Comparison of ENCODE assay signal across 1 cellular context in genomic region chr3:9912294-9912935, GRCh38.
A peak's percentile ranks its signal among the peaks of the same experiment; 100 is the strongest.
TF ChIP-seq lines count a peak whose summit lies in the region.

No MANE protein-coding gene starts in this region.

TF ChIP-seq in K562, 482 proteins besides CTCF, POLR2A, EP300 and RAD21 (continued from another document and continues in another):
- TF ChIP-seq ZNF398 (CRISPR knock-in tag; IDR thresholded peaks at IDR 0.05), result no peak
- no peak for TF ChIP-seq ZNF121 (CRISPR knock-in tag; conservative IDR thresholded peaks at IDR 0.05)
- no peak for TF ChIP-seq ZNF165 (CRISPR knock-in tag; IDR thresholded peaks at IDR 0.05; ENCODE audit: borderline replicate concordance)
- no peak for TF ChIP-seq ATF1 (CRISPR knock-in tag; IDR thresholded peaks at IDR 0.05)
- TF ChIP-seq ATF1 (tag; IDR thresholded peaks at IDR 0.05), result peak; percentile 39; the same call in 1 of the 2 replicates
- no peak for TF ChIP-seq E4F1 (CRISPR knock-in tag; IDR thresholded peaks at IDR 0.05; ENCODE audit: borderline replicate concordance)
- TF ChIP-seq NR1H2 (CRISPR knock-in tag; IDR thresholded peaks at IDR 0.05), result no peak
- TF ChIP-seq THAP12 (CRISPR knock-in tag; IDR thresholded peaks at IDR 0.05), result no peak
- TF ChIP-seq ZFP30 (CRISPR knock-in tag; IDR thresholded peaks at IDR 0.05; ENCODE audit: borderline replicate concordance), result no peak
- no peak for TF ChIP-seq ZNF347 (CRISPR knock-in tag; IDR thresholded peaks at IDR 0.05; ENCODE audit: low read depth)
- TF ChIP-seq NCOR1 (IDR thresholded peaks at IDR 0.05), result no peak
- TF ChIP-seq SOX6 (IDR thresholded peaks at IDR 0.05), result peak; percentile 58
- TF ChIP-seq MYNN (IDR thresholded peaks at IDR 0.05), result no peak
- no peak for TF ChIP-seq MYNN (CRISPR knock-in tag; IDR thresholded peaks at IDR 0.05)
- TF ChIP-seq NRF1 (conservative IDR thresholded peaks at IDR 0.05 in 1 of 2, IDR thresholded peaks at IDR 0.05 in 1 of 2), result no peak
- no peak for TF ChIP-seq ZNF431 (CRISPR knock-in tag; IDR thresholded peaks at IDR 0.05)
- TF ChIP-seq ZNF197 (CRISPR knock-in tag; IDR thresholded peaks at IDR 0.05; ENCODE audit: low read depth), result no peak
- TF ChIP-seq CC2D1A (IDR thresholded peaks at IDR 0.05), result no peak; the same call in 1 of the 2 replicates
- TF ChIP-seq ESRRA (IDR thresholded peaks at IDR 0.05; ENCODE audit: borderline replicate concordance, low read depth), result peak; percentile 86; the same call in 1 of the 2 replicates
- 0 out of 4 replicates have a peak, but pooled peaks of 1 of the 2 experiments have one; percentile 48 for TF ChIP-seq ZNF639 (CRISPR knock-in tag; conservative IDR thresholded peaks at IDR 0.05 in 1 of 2, IDR thresholded peaks at IDR 0.05 in 1 of 2)
- TF ChIP-seq, protein P1, sequence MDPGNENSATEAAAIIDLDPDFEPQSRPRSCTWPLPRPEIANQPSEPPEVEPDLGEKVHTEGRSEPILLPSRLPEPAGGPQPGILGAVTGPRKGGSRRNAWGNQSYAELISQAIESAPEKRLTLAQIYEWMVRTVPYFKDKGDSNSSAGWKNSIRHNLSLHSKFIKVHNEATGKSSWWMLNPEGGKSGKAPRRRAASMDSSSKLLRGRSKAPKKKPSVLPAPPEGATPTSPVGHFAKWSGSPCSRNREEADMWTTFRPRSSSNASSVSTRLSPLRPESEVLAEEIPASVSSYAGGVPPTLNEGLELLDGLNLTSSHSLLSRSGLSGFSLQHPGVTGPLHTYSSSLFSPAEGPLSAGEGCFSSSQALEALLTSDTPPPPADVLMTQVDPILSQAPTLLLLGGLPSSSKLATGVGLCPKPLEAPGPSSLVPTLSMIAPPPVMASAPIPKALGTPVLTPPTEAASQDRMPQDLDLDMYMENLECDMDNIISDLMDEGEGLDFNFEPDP (CRISPR knock-in tag; IDR thresholded peaks at IDR 0.05), result no peak
- no peak for TF ChIP-seq MEIS2 (IDR thresholded peaks at IDR 0.05; ENCODE audit: partially characterized antibody)
- TF ChIP-seq, protein P2, sequence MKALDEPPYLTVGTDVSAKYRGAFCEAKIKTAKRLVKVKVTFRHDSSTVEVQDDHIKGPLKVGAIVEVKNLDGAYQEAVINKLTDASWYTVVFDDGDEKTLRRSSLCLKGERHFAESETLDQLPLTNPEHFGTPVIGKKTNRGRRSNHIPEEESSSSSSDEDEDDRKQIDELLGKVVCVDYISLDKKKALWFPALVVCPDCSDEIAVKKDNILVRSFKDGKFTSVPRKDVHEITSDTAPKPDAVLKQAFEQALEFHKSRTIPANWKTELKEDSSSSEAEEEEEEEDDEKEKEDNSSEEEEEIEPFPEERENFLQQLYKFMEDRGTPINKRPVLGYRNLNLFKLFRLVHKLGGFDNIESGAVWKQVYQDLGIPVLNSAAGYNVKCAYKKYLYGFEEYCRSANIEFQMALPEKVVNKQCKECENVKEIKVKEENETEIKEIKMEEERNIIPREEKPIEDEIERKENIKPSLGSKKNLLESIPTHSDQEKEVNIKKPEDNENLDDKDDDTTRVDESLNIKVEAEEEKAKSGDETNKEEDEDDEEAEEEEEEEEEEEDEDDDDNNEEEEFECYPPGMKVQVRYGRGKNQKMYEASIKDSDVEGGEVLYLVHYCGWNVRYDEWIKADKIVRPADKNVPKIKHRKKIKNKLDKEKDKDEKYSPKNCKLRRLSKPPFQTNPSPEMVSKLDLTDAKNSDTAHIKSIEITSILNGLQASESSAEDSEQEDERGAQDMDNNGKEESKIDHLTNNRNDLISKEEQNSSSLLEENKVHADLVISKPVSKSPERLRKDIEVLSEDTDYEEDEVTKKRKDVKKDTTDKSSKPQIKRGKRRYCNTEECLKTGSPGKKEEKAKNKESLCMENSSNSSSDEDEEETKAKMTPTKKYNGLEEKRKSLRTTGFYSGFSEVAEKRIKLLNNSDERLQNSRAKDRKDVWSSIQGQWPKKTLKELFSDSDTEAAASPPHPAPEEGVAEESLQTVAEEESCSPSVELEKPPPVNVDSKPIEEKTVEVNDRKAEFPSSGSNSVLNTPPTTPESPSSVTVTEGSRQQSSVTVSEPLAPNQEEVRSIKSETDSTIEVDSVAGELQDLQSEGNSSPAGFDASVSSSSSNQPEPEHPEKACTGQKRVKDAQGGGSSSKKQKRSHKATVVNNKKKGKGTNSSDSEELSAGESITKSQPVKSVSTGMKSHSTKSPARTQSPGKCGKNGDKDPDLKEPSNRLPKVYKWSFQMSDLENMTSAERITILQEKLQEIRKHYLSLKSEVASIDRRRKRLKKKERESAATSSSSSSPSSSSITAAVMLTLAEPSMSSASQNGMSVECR (CRISPR knock-in tag; IDR thresholded peaks at IDR 0.05), result no peak
- TF ChIP-seq FOXM1 (IDR thresholded peaks at IDR 0.05; ENCODE audit: low read depth), result no peak
- TF ChIP-seq FOXM1 (CRISPR knock-in tag; IDR thresholded peaks at IDR 0.05; ENCODE audit: low read depth), result no peak
- no peak for TF ChIP-seq SIRT6 (IDR thresholded peaks at IDR 0.05; ENCODE audit: low read depth, low read length)
- TF ChIP-seq, protein P3, sequence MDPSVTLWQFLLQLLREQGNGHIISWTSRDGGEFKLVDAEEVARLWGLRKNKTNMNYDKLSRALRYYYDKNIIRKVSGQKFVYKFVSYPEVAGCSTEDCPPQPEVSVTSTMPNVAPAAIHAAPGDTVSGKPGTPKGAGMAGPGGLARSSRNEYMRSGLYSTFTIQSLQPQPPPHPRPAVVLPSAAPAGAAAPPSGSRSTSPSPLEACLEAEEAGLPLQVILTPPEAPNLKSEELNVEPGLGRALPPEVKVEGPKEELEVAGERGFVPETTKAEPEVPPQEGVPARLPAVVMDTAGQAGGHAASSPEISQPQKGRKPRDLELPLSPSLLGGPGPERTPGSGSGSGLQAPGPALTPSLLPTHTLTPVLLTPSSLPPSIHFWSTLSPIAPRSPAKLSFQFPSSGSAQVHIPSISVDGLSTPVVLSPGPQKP (CRISPR knock-in tag; IDR thresholded peaks at IDR 0.05), result no peak
- no peak for TF ChIP-seq ESRRB (CRISPR knock-in tag; IDR thresholded peaks at IDR 0.05; ENCODE audit: borderline replicate concordance)
- peak; percentile 53; the same call in 1 of the 2 replicates for TF ChIP-seq MAX (CRISPR knock-in tag; IDR thresholded peaks at IDR 0.05)
- peak; percentile 61 for TF ChIP-seq SMARCC2 (IDR thresholded peaks at IDR 0.05; ENCODE audit: low read depth)
- peak; percentile 75; the same call in 1 of the 2 replicates for TF ChIP-seq SMARCE1 (IDR thresholded peaks at IDR 0.05)
- TF ChIP-seq, protein P4, sequence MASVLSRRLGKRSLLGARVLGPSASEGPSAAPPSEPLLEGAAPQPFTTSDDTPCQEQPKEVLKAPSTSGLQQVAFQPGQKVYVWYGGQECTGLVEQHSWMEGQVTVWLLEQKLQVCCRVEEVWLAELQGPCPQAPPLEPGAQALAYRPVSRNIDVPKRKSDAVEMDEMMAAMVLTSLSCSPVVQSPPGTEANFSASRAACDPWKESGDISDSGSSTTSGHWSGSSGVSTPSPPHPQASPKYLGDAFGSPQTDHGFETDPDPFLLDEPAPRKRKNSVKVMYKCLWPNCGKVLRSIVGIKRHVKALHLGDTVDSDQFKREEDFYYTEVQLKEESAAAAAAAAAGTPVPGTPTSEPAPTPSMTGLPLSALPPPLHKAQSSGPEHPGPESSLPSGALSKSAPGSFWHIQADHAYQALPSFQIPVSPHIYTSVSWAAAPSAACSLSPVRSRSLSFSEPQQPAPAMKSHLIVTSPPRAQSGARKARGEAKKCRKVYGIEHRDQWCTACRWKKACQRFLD (CRISPR knock-in tag; IDR thresholded peaks at IDR 0.05), result no peak
- no peak for TF ChIP-seq TARDBP (IDR thresholded peaks at IDR 0.05)
- no peak for TF ChIP-seq TRIM28 (IDR thresholded peaks at IDR 0.05)
- TF ChIP-seq ILK (tag; IDR thresholded peaks at IDR 0.05; ENCODE audit: borderline replicate concordance, low read depth), result no peak
- no peak for TF ChIP-seq RBM14 (IDR thresholded peaks at IDR 0.05; ENCODE audit: borderline replicate concordance, insufficient read depth, low read depth, low read length)
- TF ChIP-seq RCOR1 (IDR thresholded peaks at IDR 0.05; ENCODE audit: borderline replicate concordance in 1 of 2, low read depth in 2 of 2, low read length in 2 of 2), result peak in 1 of 2 experiments; percentile 61; a peak in 2 of 4 replicates
- TF ChIP-seq CREM (IDR thresholded peaks at IDR 0.05; ENCODE audit: low read depth), result peak; percentile 38
- no peak for TF ChIP-seq MTF1 (CRISPR knock-in tag; IDR thresholded peaks at IDR 0.05; ENCODE audit: borderline replicate concordance)
- TF ChIP-seq EP400 (IDR thresholded peaks at IDR 0.05), result no peak
- no peak for TF ChIP-seq GABPB1 (CRISPR knock-in tag; IDR thresholded peaks at IDR 0.05)
- TF ChIP-seq MAFK (IDR thresholded peaks at IDR 0.05; ENCODE audit: low read length), result peak; percentile 83
- no peak for TF ChIP-seq MBD2 (IDR thresholded peaks at IDR 0.05; ENCODE audit: borderline replicate concordance, low read depth)
- TF ChIP-seq ZHX1 (conservative IDR thresholded peaks at IDR 0.05; ENCODE audit: low read length), result no peak
- no peak for TF ChIP-seq XRCC3 (IDR thresholded peaks at IDR 0.05)
